10 cellular contexts compared by ENCODE assay signal in the genomic region with DNA sequence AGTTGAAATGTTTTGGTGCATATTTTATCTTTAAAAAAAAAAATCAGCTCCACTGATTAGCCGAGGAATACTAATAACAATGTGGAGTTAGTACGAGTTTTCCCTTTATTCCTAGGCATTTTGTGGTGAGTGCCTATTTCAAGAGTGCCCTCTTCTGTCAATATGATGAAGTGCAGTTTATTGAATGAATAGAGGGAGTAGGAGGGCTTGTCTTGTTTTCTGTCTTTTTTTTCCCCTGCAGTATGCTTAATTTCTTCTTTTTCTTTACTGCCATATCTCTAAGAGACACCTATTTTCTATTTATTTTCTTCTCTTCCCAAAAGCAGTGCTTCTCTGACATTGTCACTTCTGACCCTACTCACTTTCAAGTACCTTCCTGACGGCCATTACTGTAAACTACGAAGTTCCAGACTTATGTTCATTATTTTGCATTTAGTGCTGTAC.
DNase-seq lines count a peak whose midpoint lies in the region; ATAC-seq and TF ChIP-seq lines count a peak whose summit lies in the region.
"Had no signal": no experiment of that assay in that cellular context is flagged by ENCODE, and none has a peak within 500 bp of the region (broad histone marks: within the 10 kb centered on the region; RNA-seq: fewer than 3 reads in every experiment).

No MANE protein-coding gene starts in this region.

- H3K27me3 Mint-ChIP-seq in CD4-positive, alpha-beta T cell, result peaks cover 41% of the 10 kb centered on the region

- DNase-seq in GM12865 (ENCODE audit: low read depth), result peak; percentile 14
- DNase-seq in OCI-M1 (lab: John Stamatoyannopoulos, UW), result peak; percentile 75
- DNase-seq in AG20443 (ENCODE audit: low spot score), result no peak
- no peak for DNase-seq in CD4-positive, alpha-beta T cell
- DNase-seq: activated CD4-positive, alpha-beta T cell treated with anti-CD3 and anti-CD28 coated beads, Interleukin-2, amount 50 U/mL, for 1 hour; testis had no signal

- H3K4me3 ChIP-seq in ACC112 (ENCODE audit: low read depth, low read length) (no peak overlapping the region), GM12865 (ENCODE audit: low read depth, low read length) (no peak overlapping the region)
- H3K4me3 ChIP-seq: testis had no signal

- H3K27me3 ChIP-seq in ACC112 (ENCODE audit: insufficient read depth, low read length), result no peaks in the 10 kb centered on the region
- H3K27me3 ChIP-seq in CD4-positive, alpha-beta T cell (ENCODE audit: control insufficient read depth, insufficient read depth, low read length), result no peaks in the 10 kb centered on the region
- H3K27me3 ChIP-seq: testis had no signal

- peaks cover 4% of the 10 kb centered on the region; the same call in 1 of the 2 replicates for H3K36me3 ChIP-seq in ACC112 (ENCODE audit: insufficient read depth, low read length)

- peak; percentile 50 for TF ChIP-seq CTCF in GM12865 (IDR thresholded peaks at IDR 0.05; ENCODE audit: insufficient read depth, low read depth, low read length, missing control alignments)
- no peak for TF ChIP-seq CTCF in CD4-positive, alpha-beta T cell (IDR thresholded peaks at IDR 0.05)

- H3K9me3 ChIP-seq in CD4-positive, alpha-beta T cell (ENCODE audit: control insufficient read depth, low read length), result peaks cover 10% of the 10 kb centered on the region
- H3K9me3 ChIP-seq: testis had no signal

- CTCF ChIA-PET in CD4-positive, alpha-beta T cell (lab: Charles Lee), result no interaction called here

- POLR2A ChIA-PET in CD4-positive, alpha-beta T cell (lab: Charles Lee), result no interaction called here

- H3K27ac Mint-ChIP-seq in CD4-positive, alpha-beta T cell, result no peak overlapping the region

- H3K27ac ChIP-seq in ACC112 (ENCODE audit: low read depth, low read length), result no peak overlapping the region
- H3K27ac ChIP-seq in CD4-positive, alpha-beta T cell (ENCODE audit: low read depth, low read length), result no peak overlapping the region
- H3K27ac ChIP-seq: testis had no signal

- peaks cover 11% of the 10 kb centered on the region for H3K9me3 Mint-ChIP-seq in CD4-positive, alpha-beta T cell

- ATAC-seq in esophagus mucosa, result peak; percentile 69
- ATAC-seq in HG03378 (IDR thresholded peaks at IDR 0.05; ENCODE audit: unreplicated experiment), result no peak
- no peak for ATAC-seq in GM19324 (IDR thresholded peaks at IDR 0.05; ENCODE audit: low FRiP score, unreplicated experiment)
- ATAC-seq in CD4-positive, alpha-beta T cell (ENCODE audit: poor library complexity), result no peak

- peak overlapping the region; percentile 1 for H2AFZ ChIP-seq in ACC112 (ENCODE audit: low read length, unreplicated experiment)

- H3K79me2 ChIP-seq in ACC112 (ENCODE audit: control insufficient read depth, insufficient read depth, low read length, unreplicated experiment), result no peaks in the 10 kb centered on the region

- no peaks in the 10 kb centered on the region for H3K4me1 Mint-ChIP-seq in CD4-positive, alpha-beta T cell (ENCODE audit: low read depth)

- intact Hi-C loops in CD4-positive, alpha-beta T cell (cut with DNase I, micrococcal nuclease), result no loop called here

- peaks cover 5% of the 10 kb centered on the region for H3K36me3 Mint-ChIP-seq in CD4-positive, alpha-beta T cell (ENCODE audit: low read depth)

- no peak overlapping the region for H3K4me3 Mint-ChIP-seq in CD4-positive, alpha-beta T cell

- peaks cover 18% of the 10 kb centered on the region for H3K4me1 ChIP-seq in ACC112 (ENCODE audit: control insufficient read depth, insufficient read depth, low read length, unreplicated experiment)
- H3K4me1 ChIP-seq: testis had no signal

Comparison
In these comparisons a context has a peak if more than half of its experiments do, and no peak if none do; other contexts are left out.
1. DNase-seq: peak in GM12865 (single experiment) and OCI-M1 (single experiment); none in AG20443 (single experiment) and CD4-positive, alpha-beta T cell (0 of 10).